11 cellular contexts compared by ENCODE assay signal in the genomic region with DNA sequence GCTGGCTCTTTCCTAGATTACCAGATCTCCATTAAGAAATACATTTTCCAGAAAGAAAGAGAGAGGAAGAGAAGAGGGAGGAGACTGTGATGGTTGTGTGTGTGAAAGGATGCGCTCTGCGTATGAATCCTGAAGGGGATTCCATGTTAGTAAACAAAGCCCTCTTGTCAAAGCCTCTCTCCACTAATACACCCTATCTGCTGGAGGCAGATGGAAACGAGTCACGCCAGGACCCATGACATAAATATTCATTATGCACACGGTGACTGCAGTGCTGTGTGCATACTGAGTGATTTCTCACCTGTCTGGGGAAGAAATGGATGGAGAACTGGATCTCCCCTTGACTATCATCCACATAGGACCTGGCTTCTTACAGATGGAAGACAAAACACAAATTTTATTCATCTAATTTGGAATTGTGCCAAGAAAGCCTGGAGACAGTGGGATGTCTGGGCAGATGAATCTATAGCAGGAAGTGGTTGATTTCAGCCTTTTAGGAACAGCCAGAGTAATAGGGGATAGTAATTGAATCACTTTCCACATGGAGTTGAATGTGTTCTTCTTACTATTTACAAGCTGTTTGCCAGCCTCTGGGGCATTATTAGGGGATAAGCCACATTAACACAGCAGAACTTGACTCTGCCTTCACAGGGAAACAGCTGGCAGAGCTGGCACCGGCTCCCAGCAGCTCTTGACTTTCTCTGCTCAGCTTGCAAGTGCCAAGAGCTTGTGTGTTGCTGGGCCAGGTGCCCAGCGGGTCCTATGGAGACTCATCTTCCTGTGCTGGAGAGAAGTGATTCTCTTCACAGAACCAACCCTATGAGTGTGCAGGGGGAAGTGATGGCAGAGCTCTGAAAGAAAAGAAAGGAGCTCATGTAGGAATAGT. TPM values are rescaled to one million over a fixed set of nuclear protein-coding genes. Genes with fewer than 3 reads are reported as not detected.
A peak's percentile ranks its signal among the peaks of the same experiment; 100 is the strongest.
DNase-seq lines count a peak whose midpoint lies in the region; ATAC-seq and TF ChIP-seq lines count a peak whose summit lies in the region.
"Had no signal": no experiment of that assay in that cellular context is flagged by ENCODE, and none has a peak within 500 bp of the region (broad histone marks: within the 10 kb centered on the region; RNA-seq: fewer than 3 reads in every experiment).

No MANE protein-coding gene starts in this region.

- H3K4me3 Mint-ChIP-seq in brain (peak overlapping the region in 4 of 5 experiments; percentile 28 to 54 (median 42)), osteocyte (ENCODE audit: unreplicated experiment) (no peak overlapping the region)
- H3K4me3 Mint-ChIP-seq: activated naive CD4-positive, alpha-beta T cell treated with anti-CD3 and anti-CD28 coated beads, Interleukin-2, amount 50 U/mL, for 24 hours had no signal

- H3K27me3 Mint-ChIP-seq in brain (peaks cover 8% of the 10 kb centered on the region), osteocyte (ENCODE audit: unreplicated experiment) (no peaks in the 10 kb centered on the region)
- H3K27me3 Mint-ChIP-seq: IgD-negative memory B cell had no signal

- DNase-seq in HT1080 (ENCODE audit: low read depth) (peak; percentile 88), NCI-H2196 (lab: John Stamatoyannopoulos, UW; ENCODE audit: unreplicated experiment) (peak; percentile 84), posterior cingulate gyrus (peak in 9 of 10 donors; percentile 20 to 93 (median 68)), left colon (no peak), germinal center (ENCODE audit: low spot score) (no peak), osteocyte (ENCODE audit: extremely low spot score, unreplicated experiment) (no peak)

- H3K36me3 Mint-ChIP-seq in brain (no peaks in the 10 kb centered on the region), osteocyte (ENCODE audit: unreplicated experiment) (no peaks in the 10 kb centered on the region)
- H3K36me3 Mint-ChIP-seq: activated naive CD4-positive, alpha-beta T cell treated with anti-CD3 and anti-CD28 coated beads, Interleukin-2, amount 50 U/mL, for 24 hours had no signal

- ATAC-seq in left colon (no peak), GM21447 (IDR thresholded peaks at IDR 0.05; ENCODE audit: unreplicated experiment) (no peak)

- H3K9me3 Mint-ChIP-seq in brain (peaks cover 0 to 4% (median 0%) of the 10 kb centered on the region in 5 experiments), osteocyte (ENCODE audit: unreplicated experiment) (no peaks in the 10 kb centered on the region)
- H3K9me3 Mint-ChIP-seq: activated naive CD4-positive, alpha-beta T cell treated with anti-CD3 and anti-CD28 coated beads, Interleukin-2, amount 50 U/mL, for 24 hours had no signal

- intact Hi-C loops in posterior cingulate gyrus (cut with DNase I): no loop called here
- intact Hi-C loops in left colon (cut with DNase I, micrococcal nuclease): no loop called here

- no peak for TF ChIP-seq CTCF in brain (conservative IDR thresholded peaks at IDR 0.05)
- TF ChIP-seq CTCF in osteocyte (IDR thresholded peaks at IDR 0.05): no peak

- H3K27ac Mint-ChIP-seq in brain (peak overlapping the region; percentile 50 to 96 (median 92)), osteocyte (ENCODE audit: unreplicated experiment) (no peak overlapping the region)
- H3K27ac Mint-ChIP-seq: activated naive CD4-positive, alpha-beta T cell treated with anti-CD3 and anti-CD28 coated beads, Interleukin-2, amount 50 U/mL, for 24 hours; IgD-negative memory B cell had no signal

- H3K4me1 Mint-ChIP-seq in brain (peaks cover 39% of the 10 kb centered on the region), osteocyte (ENCODE audit: unreplicated experiment) (peaks cover 20% of the 10 kb centered on the region)
- H3K4me1 Mint-ChIP-seq: activated naive CD4-positive, alpha-beta T cell treated with anti-CD3 and anti-CD28 coated beads, Interleukin-2, amount 50 U/mL, for 24 hours; IgD-negative memory B cell had no signal

RNA-seq across cellular contexts. Expression of a gene that starts 9.0 kb away (rescaled TPM):
- total RNA-seq in HT1080 (2014; rRNA removed; shearing (Covaris generic)): not detected in 2 replicates
- not detected in 2 replicates for polyA plus RNA-seq in HT1080 (2015; cell fraction: cytosol; rRNA removed)
- polyA plus RNA-seq in HT1080 (2015; cell fraction: nucleus; rRNA removed): not detected in 2 replicates
- polyA plus RNA-seq in brain (ENCODE audit: insufficient read depth, low read depth, low replicate concordance): 0.37 TPM
- total RNA-seq in left colon: not detected
- 0.89 and 0.94 TPM in 2 replicates for total RNA-seq in osteocyte
- total RNA-seq: kidney epithelial cell had no signal
- polyA plus RNA-seq: IgD-negative memory B cell had no signal

Comparison
In these comparisons a context has a peak if more than half of its experiments do, and no peak if none do; other contexts are left out.
1. DNase-seq: peak in HT1080 (single experiment), NCI-H2196 (single experiment) and posterior cingulate gyrus (9 of 10); none in left colon (0 of 2), germinal center (single experiment) and osteocyte (single experiment).